40 cellular contexts compared by ENCODE assay signal in genomic region chr1:150288382-150288781, GRCh38. TPM values are rescaled to one million over a fixed set of nuclear protein-coding genes. Genes with fewer than 3 reads are reported as not detected.
"Had no signal": no experiment of that assay in that cellular context is flagged by ENCODE, and none has a peak within 500 bp of the region (broad histone marks: within the 10 kb centered on the region; RNA-seq: fewer than 3 reads in every experiment).

No MANE protein-coding gene starts in this region.

- H3K9me3 ChIP-seq: adrenal gland, ascending aorta, body of pancreas, breast epithelium had no signal

- DNase-seq: activated effector memory CD4-positive, alpha-beta T cell treated with anti-CD3 and anti-CD28 coated beads, Interleukin-2, amount 50 U/mL, for 16 hours; activated effector memory CD4-positive, alpha-beta T cell treated with Interleukin-2 at 50 U/mL for 16 hours; activated gamma-delta T cell; activated gamma-delta T cell treated with Interleukin-2 at 50 U/mL for 16 hours; activated naive CD4-positive, alpha-beta T cell; activated naive CD4-positive, alpha-beta T cell treated with anti-CD3 and anti-CD28 coated beads for 36 hours; activated naive CD4-positive, alpha-beta T cell treated with anti-CD3 and anti-CD28 coated beads, Interleukin-2, amount 10 ng/mL, durations not matched to agents 7 days and 5 days; activated naive CD4-positive, alpha-beta T cell treated with anti-CD3 and anti-CD28 coated beads, Interleukin-2, amount 50 U/mL, for 16 hours; activated naive CD4-positive, alpha-beta T cell treated with Interleukin-2 at 50 U/mL for 16 hours; activated naive CD8-positive, alpha-beta T cell treated with anti-CD3 and anti-CD28 coated beads for 36 hours; activated naive CD8-positive, alpha-beta T cell treated with anti-CD3 and anti-CD28 coated beads, Interleukin-2, amount 10 ng/mL, durations not matched to agents 7 days and 5 days; activated naive CD8-positive, alpha-beta T cell treated with anti-CD3 and anti-CD28 coated beads, Interleukin-2, amount 50 U/mL, for 24 hours; activated T-cell treated with anti-CD3 and anti-CD28 coated beads, Interleukin-2, amount 50 U/mL, for 1 hour; activated T-cell treated with anti-CD3 and anti-CD28 coated beads, Interleukin-2, amount 50 U/mL, for 24 hours; activated T-cell treated with anti-CD3 and anti-CD28 coated beads, Interleukin-2, amount 50 U/mL, for 4 hours; activated T-cell treated with anti-CD3 and anti-CD28 coated beads, Interleukin-2, amount 50 U/mL, for 48 hours; activated T-cell treated with anti-CD3 and anti-CD28 coated beads, Interleukin-2, amount 50 U/mL, for 72 hours; adrenal gland; amniotic stem cell; amygdala; anterior cingulate cortex; aorta; body of pancreas; brain microvascular endothelial cell; central memory CD4-positive, alpha-beta T cell; cerebellar nuclear complex had no signal

- FAIRE-seq: astrocyte, bronchial epithelial cell had no signal

- H3K4me1 ChIP-seq: breast epithelium had no signal

- ATAC-seq: activated naive CD4-positive, alpha-beta T cell treated with anti-CD3 and anti-CD28 coated beads, Interleukin-2, amount 50 U/mL, for 72 hours; activated naive CD8-positive, alpha-beta T cell treated with anti-CD3 and anti-CD28 coated beads, Interleukin-2, amount 50 U/mL, for 24 hours; activated T-cell treated with anti-CD3 and anti-CD28 coated beads, Interleukin-2, amount 50 U/mL, for 4 hours; activated T-cell treated with anti-CD3 and anti-CD28 coated beads, Interleukin-2, amount 50 U/mL, for 72 hours; activated T-helper 17 cell treated with anti-CD3 and anti-CD28 coated beads, Interleukin-2, amount 50 U/mL, for 72 hours; body of pancreas had no signal

- H3K36me3 ChIP-seq: brain microvascular endothelial cell had no signal

- H3K27ac ChIP-seq: adrenal gland, ascending aorta, body of pancreas, brain microvascular endothelial cell, breast epithelium, cardiac muscle cell had no signal

- H3K9me3 Mint-ChIP-seq: activated naive CD4-positive, alpha-beta T cell treated with anti-CD3 and anti-CD28 coated beads for 36 hours; activated naive CD4-positive, alpha-beta T cell treated with anti-CD3 and anti-CD28 coated beads, Interleukin-2, amount 10 ng/mL, durations not matched to agents 7 days and 5 days; activated naive CD4-positive, alpha-beta T cell treated with anti-CD3 and anti-CD28 coated beads, Interleukin-2, amount 50 U/mL, for 24 hours; activated naive CD4-positive, alpha-beta T cell treated with anti-CD3 and anti-CD28 coated beads, Interleukin-2, amount 50 U/mL, for 72 hours; activated naive CD8-positive, alpha-beta T cell treated with anti-CD3 and anti-CD28 coated beads for 36 hours; activated naive CD8-positive, alpha-beta T cell treated with anti-CD3 and anti-CD28 coated beads, Interleukin-2, amount 10 ng/mL, durations not matched to agents 7 days and 5 days; activated naive CD8-positive, alpha-beta T cell treated with anti-CD3 and anti-CD28 coated beads, Interleukin-2, amount 50 U/mL, for 24 hours; activated T-cell treated with anti-CD3 and anti-CD28 coated beads, Interleukin-2, amount 50 U/mL, for 24 hours; activated T-cell treated with anti-CD3 and anti-CD28 coated beads, Interleukin-2, amount 50 U/mL, for 4 hours; activated T-cell treated with anti-CD3 and anti-CD28 coated beads, Interleukin-2, amount 50 U/mL, for 72 hours; activated T-helper 1 cell treated with anti-CD3 and anti-CD28 coated beads, Interleukin-12 subunit alpha, Interleukin-12 subunit beta, Interleukin-2, Interleukin-4 antibody, amounts not matched to agents 30 ng/mL and 10 ng/mL and 1 ng/mL, durations not matched to agents 14 hours and 24 hours and 36 hours; activated T-helper 17 cell treated with anti-CD3 and anti-CD28 coated beads, Interleukin-2, amount 50 U/mL, for 72 hours; activated T-helper 2 cell treated with anti-CD3 and anti-CD28 coated beads, Interferon-gamma antibody, Interleukin-2, Interleukin-4, amounts not matched to agents 10 μg/mL and 5 μg/mL and 100 μg/mL, durations not matched to agents 14 hours and 24 hours and 36 hours; brain; central memory CD8-positive, alpha-beta T cell had no signal

- H3K4me3 Mint-ChIP-seq: activated naive CD4-positive, alpha-beta T cell treated with anti-CD3 and anti-CD28 coated beads for 36 hours; activated naive CD4-positive, alpha-beta T cell treated with anti-CD3 and anti-CD28 coated beads, Interleukin-2, amount 10 ng/mL, durations not matched to agents 7 days and 5 days; activated naive CD4-positive, alpha-beta T cell treated with anti-CD3 and anti-CD28 coated beads, Interleukin-2, amount 50 U/mL, for 24 hours; activated naive CD8-positive, alpha-beta T cell; activated naive CD8-positive, alpha-beta T cell treated with anti-CD3 and anti-CD28 coated beads for 36 hours; activated naive CD8-positive, alpha-beta T cell treated with anti-CD3 and anti-CD28 coated beads, Interleukin-2, amount 10 ng/mL, durations not matched to agents 7 days and 5 days; activated naive CD8-positive, alpha-beta T cell treated with anti-CD3 and anti-CD28 coated beads, Interleukin-2, amount 50 U/mL, for 24 hours; activated T-cell treated with anti-CD3 and anti-CD28 coated beads, Interleukin-2, amount 50 U/mL, for 24 hours; activated T-cell treated with anti-CD3 and anti-CD28 coated beads, Interleukin-2, amount 50 U/mL, for 4 hours; activated T-cell treated with anti-CD3 and anti-CD28 coated beads, Interleukin-2, amount 50 U/mL, for 72 hours; activated T-helper 1 cell treated with anti-CD3 and anti-CD28 coated beads, Interleukin-12 subunit alpha, Interleukin-12 subunit beta, Interleukin-2, Interleukin-4 antibody, amounts not matched to agents 30 ng/mL and 10 ng/mL and 1 ng/mL, durations not matched to agents 14 hours and 24 hours and 36 hours; activated T-helper 17 cell treated with anti-CD3 and anti-CD28 coated beads, Interleukin-2, amount 50 U/mL, for 72 hours; central memory CD8-positive, alpha-beta T cell had no signal

- H3K27me3 Mint-ChIP-seq: activated naive CD4-positive, alpha-beta T cell treated with anti-CD3 and anti-CD28 coated beads, Interleukin-2, amount 50 U/mL, for 24 hours; activated naive CD8-positive, alpha-beta T cell; activated naive CD8-positive, alpha-beta T cell treated with anti-CD3 and anti-CD28 coated beads for 36 hours; activated naive CD8-positive, alpha-beta T cell treated with anti-CD3 and anti-CD28 coated beads, Interleukin-2, amount 10 ng/mL, durations not matched to agents 7 days and 5 days; activated naive CD8-positive, alpha-beta T cell treated with anti-CD3 and anti-CD28 coated beads, Interleukin-2, amount 50 U/mL, for 24 hours; activated T-cell treated with anti-CD3 and anti-CD28 coated beads, Interleukin-2, amount 50 U/mL, for 24 hours; activated T-helper 17 cell treated with anti-CD3 and anti-CD28 coated beads, Interleukin-2, amount 50 U/mL, for 72 hours; central memory CD8-positive, alpha-beta T cell had no signal

- H3K27me3 ChIP-seq: adrenal gland, ascending aorta, body of pancreas, brain microvascular endothelial cell, breast epithelium, cardiac muscle cell had no signal

- H3K36me3 Mint-ChIP-seq: activated naive CD4-positive, alpha-beta T cell treated with anti-CD3 and anti-CD28 coated beads, Interleukin-2, amount 10 ng/mL, durations not matched to agents 7 days and 5 days; activated naive CD4-positive, alpha-beta T cell treated with anti-CD3 and anti-CD28 coated beads, Interleukin-2, amount 50 U/mL, for 24 hours; activated naive CD4-positive, alpha-beta T cell treated with anti-CD3 and anti-CD28 coated beads, Interleukin-2, amount 50 U/mL, for 72 hours; activated naive CD8-positive, alpha-beta T cell; activated naive CD8-positive, alpha-beta T cell treated with anti-CD3 and anti-CD28 coated beads for 36 hours had no signal

- H3K27ac Mint-ChIP-seq: activated naive CD4-positive, alpha-beta T cell treated with anti-CD3 and anti-CD28 coated beads for 36 hours; activated naive CD4-positive, alpha-beta T cell treated with anti-CD3 and anti-CD28 coated beads, Interleukin-2, amount 10 ng/mL, durations not matched to agents 7 days and 5 days; activated naive CD4-positive, alpha-beta T cell treated with anti-CD3 and anti-CD28 coated beads, Interleukin-2, amount 50 U/mL, for 24 hours; activated naive CD8-positive, alpha-beta T cell; activated naive CD8-positive, alpha-beta T cell treated with anti-CD3 and anti-CD28 coated beads for 36 hours; activated naive CD8-positive, alpha-beta T cell treated with anti-CD3 and anti-CD28 coated beads, Interleukin-2, amount 10 ng/mL, durations not matched to agents 7 days and 5 days; activated naive CD8-positive, alpha-beta T cell treated with anti-CD3 and anti-CD28 coated beads, Interleukin-2, amount 50 U/mL, for 24 hours; activated T-cell treated with anti-CD3 and anti-CD28 coated beads, Interleukin-2, amount 50 U/mL, for 24 hours; activated T-cell treated with anti-CD3 and anti-CD28 coated beads, Interleukin-2, amount 50 U/mL, for 72 hours; activated T-helper 1 cell treated with anti-CD3 and anti-CD28 coated beads, Interleukin-12 subunit alpha, Interleukin-12 subunit beta, Interleukin-2, Interleukin-4 antibody, amounts not matched to agents 30 ng/mL and 10 ng/mL and 1 ng/mL, durations not matched to agents 14 hours and 24 hours and 36 hours; activated T-helper 17 cell treated with anti-CD3 and anti-CD28 coated beads, Interleukin-2, amount 50 U/mL, for 72 hours; activated T-helper 2 cell treated with anti-CD3 and anti-CD28 coated beads, Interferon-gamma antibody, Interleukin-2, Interleukin-4, amounts not matched to agents 10 μg/mL and 5 μg/mL and 100 μg/mL, durations not matched to agents 14 hours and 24 hours and 36 hours; brain had no signal

- H3K4me3 ChIP-seq: adrenal gland, ascending aorta, body of pancreas, breast epithelium, cardiac muscle cell had no signal

RNA-seq across cellular contexts. Expression of gene CA14, which starts 30.8 kb away (rescaled TPM):
- total RNA-seq: activated naive CD4-positive, alpha-beta T cell treated with anti-CD3 and anti-CD28 coated beads for 36 hours; activated naive CD4-positive, alpha-beta T cell treated with anti-CD3 and anti-CD28 coated beads, Interleukin-2, amount 50 U/mL, for 72 hours; activated naive CD8-positive, alpha-beta T cell treated with anti-CD3 and anti-CD28 coated beads for 36 hours; activated naive CD8-positive, alpha-beta T cell treated with anti-CD3 and anti-CD28 coated beads, Interleukin-2, amount 10 ng/mL, durations not matched to agents 7 days and 5 days; activated T-cell treated with anti-CD3 and anti-CD28 coated beads, Interleukin-2, amount 50 U/mL, for 4 hours; activated T-cell treated with anti-CD3 and anti-CD28 coated beads, Interleukin-2, amount 50 U/mL, for 72 hours; activated T-helper 1 cell treated with anti-CD3 and anti-CD28 coated beads, Interleukin-12 subunit alpha, Interleukin-12 subunit beta, Interleukin-2, Interleukin-4 antibody, amounts not matched to agents 30 ng/mL and 10 ng/mL and 1 ng/mL, durations not matched to agents 14 hours and 24 hours and 36 hours; activated T-helper 17 cell treated with anti-CD3 and anti-CD28 coated beads, Interleukin-2, amount 50 U/mL, for 72 hours; activated T-helper 2 cell treated with anti-CD3 and anti-CD28 coated beads, Interferon-gamma antibody, Interleukin-2, Interleukin-4, amounts not matched to agents 10 μg/mL and 5 μg/mL and 100 μg/mL, durations not matched to agents 14 hours and 24 hours and 36 hours; aorta; ascending aorta; body of pancreas; breast epithelium; bronchial epithelial cell; chondrocyte had no signal
- polyA plus RNA-seq: aorta had no signal
